Comparison of ENCODE assay signal across 8 cellular contexts in the genomic region with DNA sequence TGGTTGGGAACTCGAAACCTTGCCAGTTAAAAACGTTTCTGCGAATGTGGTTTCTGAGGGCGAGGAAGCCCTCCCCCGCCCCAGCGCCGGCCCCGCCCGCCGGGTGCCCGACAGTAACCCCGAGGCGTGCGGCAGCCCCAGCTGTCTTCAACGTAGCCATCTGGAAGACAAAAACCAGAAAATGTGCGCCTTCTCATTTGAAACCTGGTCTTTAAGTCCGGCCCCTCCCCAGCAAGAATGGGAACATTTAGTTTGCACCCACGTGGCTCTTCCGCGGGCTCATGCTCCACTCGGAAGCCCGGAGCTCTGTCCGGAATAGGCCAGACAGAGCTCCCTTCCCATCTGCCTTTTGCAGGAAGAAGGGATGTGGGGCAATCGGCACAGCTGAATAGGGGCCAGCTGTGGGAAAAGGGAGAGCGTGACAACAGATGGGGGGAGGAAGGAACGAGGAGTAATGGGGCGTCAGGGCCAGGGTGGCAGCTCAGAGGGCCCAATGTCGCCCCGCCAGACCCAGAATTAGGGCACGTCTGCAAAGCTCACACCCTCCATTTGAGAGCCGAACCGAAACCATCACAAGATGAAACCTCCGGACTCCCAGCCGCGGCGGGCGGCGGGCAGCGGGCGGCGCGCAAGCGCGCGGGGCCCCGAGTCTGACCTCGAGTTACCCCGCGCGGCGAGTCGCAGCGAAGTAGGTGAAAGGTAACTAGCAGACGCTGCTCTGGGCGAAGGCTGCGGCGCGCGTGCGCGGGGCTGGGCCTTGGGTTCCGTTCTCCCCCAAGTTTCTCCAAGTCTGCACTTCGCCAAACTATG.
DNase-seq lines count a peak whose midpoint lies in the region; ATAC-seq lines count a peak whose summit lies in the region.

No MANE protein-coding gene starts in this region.

- H3K27ac ChIP-seq in cingulate gyrus (ENCODE audit: low read depth, low read length), result peak overlapping the region; percentile 97

- intact Hi-C loops in left colon (cut with DNase I, micrococcal nuclease), result loop anchor here in 1 of 2 donors (5.0 to 10.0 kb wide), 3 partner anchors 67 to 163 kb away; partner anchors contain the start of gene ABCA1

- ATAC-seq in GM18873 (IDR thresholded peaks at IDR 0.05; ENCODE audit: low FRiP score, unreplicated experiment) (peak; percentile 77), HG03159 (IDR thresholded peaks at IDR 0.05; ENCODE audit: unreplicated experiment) (peak; percentile 91), left colon (peak; percentile 95)

- in situ Hi-C loops in ACHN (cut with HindIII; ENCODE audit: low pct_ligation_motif_present, low pct_unique_long_range_greater_than_20kb, low sequenced_read_pairs), result no loop called here

- DNase-seq in ACHN, result peak; percentile 80
- peak; percentile 91 for DNase-seq in NCI-H510A treated with DMSO at 0.1 percent for 48 hours (lab: John Stamatoyannopoulos, UW)
- DNase-seq in activated CD4-positive, alpha-beta T cell treated with anti-CD3 and anti-CD28 coated beads for 48 hours, result peak; percentile 90
- peak; percentile 91 to 92 for DNase-seq in left colon
- peak; percentile 71 to 73 for DNase-seq in stimulated activated CD4-positive, alpha-beta T cell treated with anti-CD3 and anti-CD28 coated beads, Interleukin-1b, Interleukin-23, amount 100 ng/mL, for 4 hours (ENCODE audit: low read depth in 2 of 2)

Comparison
In these comparisons a context has a peak if more than half of its experiments do, and no peak if none do; other contexts are left out.
1. Peak in every context shown above with its lines: DNase-seq, ATAC-seq and H3K27ac ChIP-seq.